In the genomic region with DNA sequence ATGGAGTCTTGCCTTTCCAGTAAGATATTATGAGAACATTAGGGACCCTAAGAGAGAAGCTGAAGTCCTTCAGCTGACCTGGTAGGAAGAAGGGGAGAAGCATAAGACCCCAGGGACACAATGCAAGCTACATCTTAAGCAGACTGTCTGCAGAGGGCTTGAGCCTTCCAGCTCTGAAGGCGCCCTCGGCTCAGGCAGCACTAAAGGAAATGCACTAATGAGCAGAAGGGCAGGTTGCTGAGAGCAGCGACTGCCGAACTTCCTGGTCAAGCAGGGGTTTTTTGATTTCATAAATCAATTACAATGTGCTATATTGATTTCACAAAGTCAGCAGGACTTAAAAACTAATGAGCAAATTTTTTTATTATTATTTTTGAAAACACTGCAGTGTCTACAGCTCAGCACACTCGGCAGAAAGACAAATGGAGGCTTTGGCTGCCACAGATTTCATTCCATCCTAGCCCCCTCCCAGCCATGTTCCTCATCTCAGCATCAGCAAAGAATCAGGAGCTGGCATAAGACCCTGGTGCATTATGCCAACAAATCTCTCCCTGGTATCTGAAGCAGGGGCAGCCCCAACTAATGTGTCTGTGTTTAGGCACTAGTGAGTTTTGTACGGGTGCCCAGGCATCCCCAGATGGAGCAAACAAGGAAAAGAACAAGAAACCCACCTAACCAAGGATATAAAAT, we compare ENCODE assay signal across 1 cellular context.
TF ChIP-seq lines count a peak whose summit lies in the region.

No MANE protein-coding gene starts in this region.

TF ChIP-seq in GM12878, 131 proteins besides CTCF, POLR2A, EP300 and RAD21:
- TF ChIP-seq TARDBP (IDR thresholded peaks at IDR 0.05; ENCODE audit: borderline replicate concordance), result no peak
- TF ChIP-seq, protein P1, sequence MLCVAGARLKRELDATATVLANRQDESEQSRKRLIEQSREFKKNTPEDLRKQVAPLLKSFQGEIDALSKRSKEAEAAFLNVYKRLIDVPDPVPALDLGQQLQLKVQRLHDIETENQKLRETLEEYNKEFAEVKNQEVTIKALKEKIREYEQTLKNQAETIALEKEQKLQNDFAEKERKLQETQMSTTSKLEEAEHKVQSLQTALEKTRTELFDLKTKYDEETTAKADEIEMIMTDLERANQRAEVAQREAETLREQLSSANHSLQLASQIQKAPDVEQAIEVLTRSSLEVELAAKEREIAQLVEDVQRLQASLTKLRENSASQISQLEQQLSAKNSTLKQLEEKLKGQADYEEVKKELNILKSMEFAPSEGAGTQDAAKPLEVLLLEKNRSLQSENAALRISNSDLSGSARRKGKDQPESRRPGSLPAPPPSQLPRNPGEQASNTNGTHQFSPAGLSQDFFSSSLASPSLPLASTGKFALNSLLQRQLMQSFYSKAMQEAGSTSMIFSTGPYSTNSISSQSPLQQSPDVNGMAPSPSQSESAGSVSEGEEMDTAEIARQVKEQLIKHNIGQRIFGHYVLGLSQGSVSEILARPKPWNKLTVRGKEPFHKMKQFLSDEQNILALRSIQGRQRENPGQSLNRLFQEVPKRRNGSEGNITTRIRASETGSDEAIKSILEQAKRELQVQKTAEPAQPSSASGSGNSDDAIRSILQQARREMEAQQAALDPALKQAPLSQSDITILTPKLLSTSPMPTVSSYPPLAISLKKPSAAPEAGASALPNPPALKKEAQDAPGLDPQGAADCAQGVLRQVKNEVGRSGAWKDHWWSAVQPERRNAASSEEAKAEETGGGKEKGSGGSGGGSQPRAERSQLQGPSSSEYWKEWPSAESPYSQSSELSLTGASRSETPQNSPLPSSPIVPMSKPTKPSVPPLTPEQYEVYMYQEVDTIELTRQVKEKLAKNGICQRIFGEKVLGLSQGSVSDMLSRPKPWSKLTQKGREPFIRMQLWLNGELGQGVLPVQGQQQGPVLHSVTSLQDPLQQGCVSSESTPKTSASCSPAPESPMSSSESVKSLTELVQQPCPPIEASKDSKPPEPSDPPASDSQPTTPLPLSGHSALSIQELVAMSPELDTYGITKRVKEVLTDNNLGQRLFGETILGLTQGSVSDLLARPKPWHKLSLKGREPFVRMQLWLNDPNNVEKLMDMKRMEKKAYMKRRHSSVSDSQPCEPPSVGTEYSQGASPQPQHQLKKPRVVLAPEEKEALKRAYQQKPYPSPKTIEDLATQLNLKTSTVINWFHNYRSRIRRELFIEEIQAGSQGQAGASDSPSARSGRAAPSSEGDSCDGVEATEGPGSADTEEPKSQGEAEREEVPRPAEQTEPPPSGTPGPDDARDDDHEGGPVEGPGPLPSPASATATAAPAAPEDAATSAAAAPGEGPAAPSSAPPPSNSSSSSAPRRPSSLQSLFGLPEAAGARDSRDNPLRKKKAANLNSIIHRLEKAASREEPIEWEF (IDR thresholded peaks at IDR 0.05; ENCODE audit: insufficient replicate concordance, low read depth, low read length), result no peak
- TF ChIP-seq, protein P2, sequence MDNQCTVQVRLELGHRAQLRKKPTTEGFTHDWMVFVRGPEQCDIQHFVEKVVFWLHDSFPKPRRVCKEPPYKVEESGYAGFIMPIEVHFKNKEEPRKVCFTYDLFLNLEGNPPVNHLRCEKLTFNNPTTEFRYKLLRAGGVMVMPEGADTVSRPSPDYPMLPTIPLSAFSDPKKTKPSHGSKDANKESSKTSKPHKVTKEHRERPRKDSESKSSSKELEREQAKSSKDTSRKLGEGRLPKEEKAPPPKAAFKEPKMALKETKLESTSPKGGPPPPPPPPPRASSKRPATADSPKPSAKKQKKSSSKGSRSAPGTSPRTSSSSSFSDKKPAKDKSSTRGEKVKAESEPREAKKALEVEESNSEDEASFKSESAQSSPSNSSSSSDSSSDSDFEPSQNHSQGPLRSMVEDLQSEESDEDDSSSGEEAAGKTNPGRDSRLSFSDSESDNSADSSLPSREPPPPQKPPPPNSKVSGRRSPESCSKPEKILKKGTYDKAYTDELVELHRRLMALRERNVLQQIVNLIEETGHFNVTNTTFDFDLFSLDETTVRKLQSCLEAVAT (IDR thresholded peaks at IDR 0.05), result 0 out of 2 replicates have a peak, but pooled peaks have one; percentile 51
- TF ChIP-seq, protein P3, sequence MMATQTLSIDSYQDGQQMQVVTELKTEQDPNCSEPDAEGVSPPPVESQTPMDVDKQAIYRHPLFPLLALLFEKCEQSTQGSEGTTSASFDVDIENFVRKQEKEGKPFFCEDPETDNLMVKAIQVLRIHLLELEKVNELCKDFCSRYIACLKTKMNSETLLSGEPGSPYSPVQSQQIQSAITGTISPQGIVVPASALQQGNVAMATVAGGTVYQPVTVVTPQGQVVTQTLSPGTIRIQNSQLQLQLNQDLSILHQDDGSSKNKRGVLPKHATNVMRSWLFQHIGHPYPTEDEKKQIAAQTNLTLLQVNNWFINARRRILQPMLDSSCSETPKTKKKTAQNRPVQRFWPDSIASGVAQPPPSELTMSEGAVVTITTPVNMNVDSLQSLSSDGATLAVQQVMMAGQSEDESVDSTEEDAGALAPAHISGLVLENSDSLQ (IDR thresholded peaks at IDR 0.05), result no peak
